Comparison of ENCODE assay signal across 20 cellular contexts in genomic region chr10:124935946-124936345, GRCh38. TPM values are rescaled to one million over a fixed set of nuclear protein-coding genes. Genes with fewer than 3 reads are reported as not detected.
DNase-seq lines count a peak whose midpoint lies in the region; ATAC-seq and TF ChIP-seq lines count a peak whose summit lies in the region.
"Had no signal": no experiment of that assay in that cellular context is flagged by ENCODE, and none has a peak within 500 bp of the region (broad histone marks: within the 10 kb centered on the region; RNA-seq: fewer than 3 reads in every experiment).

No MANE protein-coding gene starts in this region.

- POLR2A ChIA-PET in CD8-positive, alpha-beta memory T cell (lab: Charles Lee): no interaction called here
- POLR2A ChIA-PET in HCT116 (lab: Charles Lee): no interaction called here

- RAD21 ChIA-PET in HCT116 (lab: Charles Lee; ENCODE audit: low non-redundant PET in 1 of 2, low total read pairs in 2 of 2, uncharacterized antibody in 2 of 2, unreplicated experiment in 2 of 2): no interaction called here

- no peaks in the 10 kb centered on the region for H3K27me3 Mint-ChIP-seq in CD8-positive, alpha-beta memory T cell
- no peaks in the 10 kb centered on the region for H3K27me3 Mint-ChIP-seq in activated T-cell treated with anti-CD3 and anti-CD28 coated beads, Interleukin-2, amount 50 U/mL, for 72 hours (ENCODE audit: low read depth)
- no peaks in the 10 kb centered on the region for H3K27me3 Mint-ChIP-seq in natural killer cell (ENCODE audit: low read depth in 2 of 2)

- TF ChIP-seq RAD21 in HCT116 (IDR thresholded peaks at IDR 0.05; ENCODE audit: low read depth): no peak

- H3K36me3 ChIP-seq in CD8-positive, alpha-beta memory T cell (ENCODE audit: insufficient read depth, low read length): no peaks in the 10 kb centered on the region
- peaks cover 0 to 4% of the 10 kb centered on the region in 2 experiments; a peak in 1 of 4 replicates for H3K36me3 ChIP-seq in HCT116 (ENCODE audit: control insufficient read depth in 1 of 2, insufficient read depth in 2 of 2, low read length in 2 of 2)
- H3K36me3 ChIP-seq: ascending aorta, sigmoid colon had no signal

- H3K4me2 ChIP-seq in HCT116 (ENCODE audit: low read length): no peak overlapping the region

- no peaks in the 10 kb centered on the region for H3K9me2 ChIP-seq in HCT116 (ENCODE audit: insufficient read depth)

- H3K27ac Mint-ChIP-seq in CD8-positive, alpha-beta memory T cell: peak overlapping the region in 5 of 8 donors; percentile 0 to 15 (median 2)
- H3K27ac Mint-ChIP-seq in activated T-cell treated with anti-CD3 and anti-CD28 coated beads, Interleukin-2, amount 50 U/mL, for 72 hours: no peak overlapping the region
- H3K27ac Mint-ChIP-seq in natural killer cell: peak overlapping the region in 1 of 2 donors; percentile 7
- H3K27ac Mint-ChIP-seq: nephron had no signal

- no peak for DNase-seq in CD8-positive, alpha-beta memory T cell
- DNase-seq in HCT116 (ENCODE audit: low read depth, low spot score): no peak
- DNase-seq in activated T-cell treated with anti-CD3 and anti-CD28 coated beads, Interleukin-2, amount 50 U/mL, for 72 hours: peak; percentile 18 to 33
- no peak for DNase-seq in natural killer cell
- no peak for DNase-seq in SIG-M5 (lab: John Stamatoyannopoulos, UW)
- no peak for DNase-seq in NCI-H2081 (lab: John Stamatoyannopoulos, UW)
- no peak for DNase-seq in NCI-H146 (lab: John Stamatoyannopoulos, UW)
- no peak for DNase-seq in hepatic stellate cell (ENCODE audit: low spot score)
- DNase-seq: cortex of kidney, esophagus squamous epithelium, GF-D8, left ventricle myocardium superior, NCI-H2029 treated with DMSO at 0.1 percent for 48 hours, NCI-H82, SHP77, sigmoid colon, substantia nigra, T1000 had no signal

- H3K27me3 ChIP-seq in CD8-positive, alpha-beta memory T cell (ENCODE audit: insufficient read depth, low read length, poor library complexity, severe bottlenecking): no peaks in the 10 kb centered on the region
- no peaks in the 10 kb centered on the region for H3K27me3 ChIP-seq in HCT116 (ENCODE audit: insufficient read depth, low read length)
- H3K27me3 ChIP-seq: ascending aorta, esophagus squamous epithelium, sigmoid colon had no signal

- peaks cover 22% of the 10 kb centered on the region for H3K4me1 ChIP-seq in CD8-positive, alpha-beta memory T cell (ENCODE audit: insufficient read depth, low read length)
- no peaks in the 10 kb centered on the region for H3K4me1 ChIP-seq in HCT116 (ENCODE audit: control insufficient read depth in 1 of 2, insufficient read depth in 2 of 2, low read length in 2 of 2)
- H3K4me1 ChIP-seq: esophagus squamous epithelium had no signal

- H3K4me3 Mint-ChIP-seq in CD8-positive, alpha-beta memory T cell: peak overlapping the region in 3 of 7 donors; percentile 1 to 2 (median 1)
- H3K4me3 Mint-ChIP-seq in activated T-cell treated with anti-CD3 and anti-CD28 coated beads, Interleukin-2, amount 50 U/mL, for 72 hours: peak overlapping the region in 1 of 2 donors; percentile 0
- no peak overlapping the region for H3K4me3 Mint-ChIP-seq in natural killer cell
- H3K4me3 Mint-ChIP-seq: nephron had no signal

- H3K36me3 Mint-ChIP-seq in CD8-positive, alpha-beta memory T cell: peaks cover 4 to 14% (median 8%) of the 10 kb centered on the region in 3 donors
- H3K36me3 Mint-ChIP-seq in activated T-cell treated with anti-CD3 and anti-CD28 coated beads, Interleukin-2, amount 50 U/mL, for 72 hours (ENCODE audit: insufficient read depth in 2 of 2): peaks cover 2 to 6% of the 10 kb centered on the region in 2 donors
- H3K36me3 Mint-ChIP-seq in natural killer cell: no peaks in the 10 kb centered on the region

- no peaks in the 10 kb centered on the region for H3K9me3 ChIP-seq in CD8-positive, alpha-beta memory T cell (ENCODE audit: low read length)
- H3K9me3 ChIP-seq in HCT116 (ENCODE audit: control insufficient read depth in 1 of 2, insufficient read depth in 1 of 2, low read depth in 1 of 2, low read length in 2 of 2): peaks cover 0 to 5% of the 10 kb centered on the region in 2 experiments; a peak in 1 of 4 replicates
- H3K9me3 ChIP-seq: ascending aorta, esophagus squamous epithelium, sigmoid colon had no signal

- TF ChIP-seq POLR2A in HCT116 (IDR thresholded peaks at IDR 0.05; ENCODE audit: borderline replicate concordance, extremely low read depth, insufficient read depth, insufficient read length): no peak

- H3K4me1 Mint-ChIP-seq in CD8-positive, alpha-beta memory T cell: peaks cover 59 to 77% (median 59%) of the 10 kb centered on the region in 3 donors
- peaks cover 29% of the 10 kb centered on the region for H3K4me1 Mint-ChIP-seq in activated T-cell treated with anti-CD3 and anti-CD28 coated beads, Interleukin-2, amount 50 U/mL, for 72 hours (ENCODE audit: low read depth)
- peaks cover 36 to 42% of the 10 kb centered on the region in 2 donors for H3K4me1 Mint-ChIP-seq in natural killer cell

- H4K20me1 ChIP-seq in HCT116 (ENCODE audit: insufficient read depth): peaks cover 30% of the 10 kb centered on the region

- CTCF ChIA-PET in CD8-positive, alpha-beta memory T cell (lab: Charles Lee): no interaction called here
- CTCF ChIA-PET in HCT116 (lab: Charles Lee): no interaction called here

- BruUV-seq in HCT116 (replicated peaks; lab: Mats Ljungman, UMichigan): TSS peak; percentile 7

- H2AFZ ChIP-seq in HCT116 (ENCODE audit: low read depth, low read length, poor library complexity, severe bottlenecking): no peak overlapping the region

- peaks cover 99% of the 10 kb centered on the region for H3K79me2 ChIP-seq in HCT116 (ENCODE audit: insufficient read depth, low read length)

- ATAC-seq in HCT116: peak; percentile 36; the same call in 1 of the 2 replicates
- peak; percentile 89 to 92 for ATAC-seq in activated T-cell treated with anti-CD3 and anti-CD28 coated beads, Interleukin-2, amount 50 U/mL, for 72 hours (replicated peaks in 1 of 2)
- peak; percentile 38 to 52 (median 45) for ATAC-seq in natural killer cell
- ATAC-seq: left ventricle myocardium superior had no signal

- no peaks in the 10 kb centered on the region for H3K9me3 Mint-ChIP-seq in CD8-positive, alpha-beta memory T cell
- H3K9me3 Mint-ChIP-seq in activated T-cell treated with anti-CD3 and anti-CD28 coated beads, Interleukin-2, amount 50 U/mL, for 72 hours: peaks cover 2% of the 10 kb centered on the region in 2 donors
- peaks cover 0 to 3% of the 10 kb centered on the region in 2 donors for H3K9me3 Mint-ChIP-seq in natural killer cell

- intact Hi-C loops in HCT116 (cut with micrococcal nuclease): no loop called here
- intact Hi-C loops in natural killer cell (cut with micrococcal nuclease): no loop called here

- H3K9ac ChIP-seq in HCT116 (ENCODE audit: low read length): no peak overlapping the region

- TF ChIP-seq CTCF in HCT116 (IDR thresholded peaks at IDR 0.05 in 2 of 3, conservative IDR thresholded peaks at IDR 0.05 in 1 of 3; ENCODE audit: borderline replicate concordance in 1 of 3, insufficient read depth in 1 of 3, low read depth in 2 of 3, low read length in 2 of 3) (no peak), natural killer cell (IDR thresholded peaks at IDR 0.05) (no peak)

- H3K27ac ChIP-seq in CD8-positive, alpha-beta memory T cell (ENCODE audit: low read depth, low read length): no peak overlapping the region
- no peak overlapping the region for H3K27ac ChIP-seq in HCT116 (ENCODE audit: low read depth, low read length)
- H3K27ac ChIP-seq: ascending aorta, esophagus squamous epithelium, sigmoid colon had no signal

- H3K4me3 ChIP-seq in CD8-positive, alpha-beta memory T cell (ENCODE audit: low read length): no peak overlapping the region
- no peak overlapping the region for H3K4me3 ChIP-seq in HCT116 (replicated peaks in 1 of 2; ENCODE audit: low read depth in 1 of 2, low read length in 2 of 2)
- H3K4me3 ChIP-seq: ascending aorta, esophagus squamous epithelium, sigmoid colon had no signal

TF ChIP-seq in HCT116, 20 proteins besides CTCF, POLR2A, EP300 and RAD21 (continues in another document):
- TF ChIP-seq ZFX (IDR thresholded peaks at IDR 0.05) (no peak), EZH2 (IDR thresholded peaks at IDR 0.05) (no peak), EZH2phosphoT487 (IDR thresholded peaks at IDR 0.05; ENCODE audit: borderline replicate concordance) (no peak), POLR2AphosphoS5 (IDR thresholded peaks at IDR 0.05; ENCODE audit: low read depth, low read length) (no peak), ATF3 (IDR thresholded peaks at IDR 0.05) (no peak), CEBPB (IDR thresholded peaks at IDR 0.05; ENCODE audit: low read depth) (no peak), ZNF274 (IDR thresholded peaks at IDR 0.05; ENCODE audit: low read depth, low read length) (no peak), SP1 (IDR thresholded peaks at IDR 0.05; ENCODE audit: low read depth) (no peak), JUND (IDR thresholded peaks at IDR 0.05) (no peak), CBX3 (IDR thresholded peaks at IDR 0.05; ENCODE audit: low read depth) (no peak), SRF (IDR thresholded peaks at IDR 0.05; ENCODE audit: low read depth) (no peak), EGR1 (IDR thresholded peaks at IDR 0.05; ENCODE audit: low read depth) (no peak)

RNA-seq across cellular contexts. Expression of gene ZRANB1, which starts 6.0 kb away (rescaled TPM):
- 10 to 100 TPM; 16.7 to 16.9 TPM for total RNA-seq in CD8-positive, alpha-beta memory T cell
- polyA plus RNA-seq in CD8-positive, alpha-beta memory T cell: 11.8 TPM
- total RNA-seq in HCT116 (2021; ENCODE audit: unreplicated experiment) (23.9 TPM), natural killer cell (10 to 100 TPM; 18.0 to 20.5 (median 18.8) TPM)
- 9.9 and 10.8 TPM in 2 replicates for polyA plus RNA-seq in HCT116 (2012)
- 10 to 100 TPM; 15.0 to 16.0 TPM for total RNA-seq in activated T-cell treated with anti-CD3 and anti-CD28 coated beads, Interleukin-2, amount 50 U/mL, for 72 hours

Comparison
In these comparisons a context has a peak if more than half of its experiments do, and no peak if none do; other contexts are left out.
1. DNase-seq: peak in activated T-cell treated with anti-CD3 and anti-CD28 coated beads, Interleukin-2, amount 50 U/mL, for 72 hours (2 of 2); none in CD8-positive, alpha-beta memory T cell (0 of 5), HCT116 (single experiment), natural killer cell (single experiment), SIG-M5 (single experiment), NCI-H2081 (0 of 2), NCI-H146 (single experiment) and hepatic stellate cell (single experiment).
2. ATAC-seq: peak in every context shown above with its lines; median percentile 90 in activated T-cell treated with anti-CD3 and anti-CD28 coated beads, Interleukin-2, amount 50 U/mL, for 72 hours; 45 in natural killer cell; 36 in HCT116.